Comparison of ENCODE assay signal across 9 cellular contexts in the genomic region with DNA sequence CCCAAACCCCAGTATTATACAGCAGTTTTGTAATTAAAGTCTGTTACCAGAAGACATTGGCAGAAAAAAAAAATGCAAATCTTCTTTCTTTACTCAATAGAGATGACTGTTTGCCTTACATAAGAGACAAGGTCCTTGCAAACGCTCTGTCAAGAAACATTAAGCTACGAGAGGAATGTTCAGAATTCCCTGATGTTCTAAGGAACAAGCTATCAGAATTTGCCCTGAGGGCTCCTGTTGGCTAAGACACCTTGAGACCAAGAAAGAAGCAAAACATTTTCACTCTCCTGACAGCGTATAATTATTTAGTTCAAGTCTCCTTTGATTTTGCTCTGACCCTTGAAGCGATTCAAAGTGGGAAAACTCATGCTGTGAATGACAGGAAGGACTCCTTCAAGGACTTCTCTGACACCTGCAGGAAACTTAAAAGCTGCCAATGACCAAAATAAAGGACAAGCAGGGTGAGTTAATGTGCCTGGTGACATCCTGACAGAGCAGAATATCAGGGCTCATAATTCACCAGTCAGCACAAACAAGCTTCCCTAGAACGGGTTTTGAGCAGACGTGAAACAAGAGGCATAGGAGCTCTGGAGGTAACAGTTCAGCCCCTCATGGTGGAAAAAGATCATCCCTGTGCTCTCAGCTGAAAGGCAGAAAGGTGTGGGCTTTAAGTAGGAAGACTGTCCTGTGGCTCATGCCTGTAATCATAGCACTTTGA. TPM values are rescaled to one million over a fixed set of nuclear protein-coding genes. Genes with fewer than 3 reads are reported as not detected.
A peak's percentile ranks its signal among the peaks of the same experiment; 100 is the strongest.
DNase-seq lines count a peak whose midpoint lies in the region; ATAC-seq and TF ChIP-seq lines count a peak whose summit lies in the region.
"Had no signal": no experiment of that assay in that cellular context is flagged by ENCODE, and none has a peak within 500 bp of the region (broad histone marks: within the 10 kb centered on the region; RNA-seq: fewer than 3 reads in every experiment).

No MANE protein-coding gene starts in this region.

- H3K27me3 Mint-ChIP-seq in GM23338 (ENCODE audit: insufficient read depth, low read depth, poor library complexity) (peaks cover 17% of the 10 kb centered on the region), T-cell (no peaks in the 10 kb centered on the region)

- POLR2A ChIA-PET in T-cell (lab: Charles Lee) = interaction anchor here (0.5 to 1.0 kb wide), 3 partner anchors 8 to 60 kb away, joined by 3 to 4 read pairs (median 3); no protein-coding TSS in a partner anchor

- H3K36me3 ChIP-seq in GM23338 (ENCODE audit: insufficient read depth) (no peaks in the 10 kb centered on the region), smooth muscle cell (ENCODE audit: low read depth) (no peaks in the 10 kb centered on the region)

- H2AFZ ChIP-seq in GM23338 (no peak overlapping the region), smooth muscle cell (ENCODE audit: low read depth) (no peak overlapping the region)

- H3K4me1 Mint-ChIP-seq in GM23338 = peaks cover 25% of the 10 kb centered on the region
- H3K4me1 Mint-ChIP-seq in T-cell = peaks cover 67 to 75% (median 75%) of the 10 kb centered on the region in 3 donors

- H4K20me1 ChIP-seq in GM23338 (replicated peaks; ENCODE audit: insufficient read depth) (peaks cover 34% of the 10 kb centered on the region), smooth muscle cell (ENCODE audit: low read depth) (peaks cover 70% of the 10 kb centered on the region)

- CTCF ChIA-PET in T-cell (lab: Charles Lee) = interaction anchor here (0.7 to 3.2 kb wide), 7 partner anchors 10 to 31 kb away, joined by 3 to 15 read pairs (median 5); no protein-coding TSS in a partner anchor

- H3K79me2 ChIP-seq in GM23338 (replicated peaks; ENCODE audit: insufficient read depth) = peaks cover 54% of the 10 kb centered on the region
- peaks cover 62% of the 10 kb centered on the region for H3K79me2 ChIP-seq in smooth muscle cell (ENCODE audit: low read depth)

- no peaks in the 10 kb centered on the region for H3K9me2 ChIP-seq in GM23338 (ENCODE audit: insufficient read depth)

- H3K4me2 ChIP-seq in GM23338 = no peak overlapping the region
- peak overlapping the region; percentile 15 for H3K4me2 ChIP-seq in smooth muscle cell

- peak overlapping the region; percentile 23; the same call in 1 of the 2 replicates for H3K27ac Mint-ChIP-seq in GM23338
- peak overlapping the region; percentile 90 for H3K27ac Mint-ChIP-seq in T-cell

- no peaks in the 10 kb centered on the region for H3K27me3 ChIP-seq in GM23338 (ENCODE audit: insufficient read depth)
- H3K27me3 ChIP-seq in smooth muscle cell (ENCODE audit: low read depth) = no peaks in the 10 kb centered on the region

- H3K36me3 Mint-ChIP-seq in GM23338 (ENCODE audit: low read depth) (peaks cover 19% of the 10 kb centered on the region; the same call in 2 of the 3 replicates), T-cell (peaks cover 18% of the 10 kb centered on the region)

- DNase-seq in GM23338 (ENCODE audit: low spot score) = no peak
- no peak for DNase-seq in T-cell
- DNase-seq in fibroblast of gingiva (ENCODE audit: low read depth) = peak; percentile 21
- no peak for DNase-seq in smooth muscle cell (lab: John Stamatoyannopoulos, UW; ENCODE audit: unreplicated experiment)
- DNase-seq in GM03348 (ENCODE audit: low spot score) = no peak
- no peak for DNase-seq in NCI-H1092 treated with DMSO at 0.1 percent for 48 hours (lab: John Stamatoyannopoulos, UW)
- DNase-seq: NCI-H1092 had no signal

- H3K27ac ChIP-seq in GM23338 (ENCODE audit: low read depth) = no peak overlapping the region
- peak overlapping the region; percentile 8 for H3K27ac ChIP-seq in smooth muscle cell (ENCODE audit: low read depth)

- no peaks in the 10 kb centered on the region for H3K9me3 ChIP-seq in smooth muscle cell (replicated peaks; ENCODE audit: low read depth)

- H3F3A ChIP-seq in GM23338 (replicated peaks; ENCODE audit: low read depth) = 0 out of 2 replicates have a peak, but pooled peaks cover 8% of the 10 kb centered on the region
- H3F3A ChIP-seq in smooth muscle cell (ENCODE audit: low read depth) = no peaks in the 10 kb centered on the region

- ATAC-seq in GM23338 (no peak), T-cell (replicated peaks in 1 of 4) (no peak), GM21526 (IDR thresholded peaks at IDR 0.05; ENCODE audit: low FRiP score, unreplicated experiment) (no peak)

- peak overlapping the region; percentile 45; the same call in 2 of the 3 replicates for H3K4me3 Mint-ChIP-seq in GM23338
- H3K4me3 Mint-ChIP-seq in T-cell = peak overlapping the region; percentile 73 to 99 (median 97)

- TF ChIP-seq CTCF in GM23338 (conservative IDR thresholded peaks at IDR 0.05; ENCODE audit: low read depth in 2 of 2) = no peak
- TF ChIP-seq CTCF in smooth muscle cell (IDR thresholded peaks at IDR 0.05; ENCODE audit: borderline replicate concordance, insufficient read depth, poor library complexity, severe bottlenecking) = no peak

- no peak overlapping the region for H3K9ac ChIP-seq in smooth muscle cell (ENCODE audit: low read depth)

- no peaks in the 10 kb centered on the region for H3K9me3 Mint-ChIP-seq in GM23338
- no peaks in the 10 kb centered on the region for H3K9me3 Mint-ChIP-seq in T-cell

- WGBS in smooth muscle cell (ENCODE audit: low lambda C conversion rate) = 34% methylated on average over 6 of the region's 6 CpGs

- H3K4me3 ChIP-seq in GM23338 = no peak overlapping the region
- no peak overlapping the region for H3K4me3 ChIP-seq in smooth muscle cell

- H3K4me1 ChIP-seq in GM23338 (ENCODE audit: insufficient read depth) (no peaks in the 10 kb centered on the region), smooth muscle cell (ENCODE audit: low read depth) (peaks cover 11% of the 10 kb centered on the region)

TF ChIP-seq in GM23338, 12 proteins besides CTCF, POLR2A, EP300 and RAD21:
- TF ChIP-seq ZNF331 (CRISPR knock-in tag; IDR thresholded peaks at IDR 0.05; ENCODE audit: low read depth) = no peak
- TF ChIP-seq STAT1 (IDR thresholded peaks at IDR 0.05; ENCODE audit: unreplicated experiment) = no peak
- TF ChIP-seq ZNF114 (CRISPR knock-in tag; IDR thresholded peaks at IDR 0.05) = no peak
- no peak for TF ChIP-seq NANOG (IDR thresholded peaks at IDR 0.05; ENCODE audit: borderline replicate concordance)
- no peak for TF ChIP-seq CREB1 (CRISPR knock-in tag; IDR thresholded peaks at IDR 0.05; ENCODE audit: low read depth)
- no peak for TF ChIP-seq EZH2phosphoT487 (IDR thresholded peaks at IDR 0.05; ENCODE audit: unreplicated experiment)
- no peak for TF ChIP-seq EZH2 (IDR thresholded peaks at IDR 0.05; ENCODE audit: low read depth, unreplicated experiment)

RNA-seq across cellular contexts. Expression of gene SCAMP2, which starts 2.5 kb away (rescaled TPM):
- 51.3 and 64.9 TPM in 2 replicates for total RNA-seq in GM23338 (2014; rRNA removed; shearing (Covaris generic))
- polyA plus RNA-seq in GM23338 (2016; fragmentation: Nextera tagmentation; extraction: Ambion mirVana) (34.7 and 35.8 TPM in 2 replicates), smooth muscle cell (80.3 and 87.6 TPM in 2 replicates)
- total RNA-seq in T-cell (100 to 1,000 TPM in 3 of 5 donors, 10 to 100 TPM in 2; 76.8 to 141 (median 134) TPM), smooth muscle cell (47.5 and 55.5 TPM in 2 replicates)

RNA-seq across cellular contexts. Expression of gene MPI, which starts 19.2 kb away (rescaled TPM):
- 67.5 and 74.2 TPM in 2 replicates for total RNA-seq in GM23338 (2014; rRNA removed; shearing (Covaris generic))
- polyA plus RNA-seq in GM23338 (2016; fragmentation: Nextera tagmentation; extraction: Ambion mirVana) = 18.0 and 21.2 TPM in 2 replicates
- total RNA-seq in T-cell = 10 to 100 TPM; 36.5 to 74.1 (median 66.1) TPM
- 43.6 and 53.1 TPM in 2 replicates for total RNA-seq in smooth muscle cell
- polyA plus RNA-seq in smooth muscle cell = 35.6 and 41.9 TPM in 2 replicates

RNA-seq across cellular contexts. Expression of gene ULK3, which starts 27.7 kb away (rescaled TPM):
- total RNA-seq in GM23338 (2014; rRNA removed; shearing (Covaris generic)) = 32.6 and 35.4 TPM in 2 replicates
- polyA plus RNA-seq in GM23338 (2016; fragmentation: Nextera tagmentation; extraction: Ambion mirVana) (19.3 and 20.3 TPM in 2 replicates), smooth muscle cell (20.8 and 23.7 TPM in 2 replicates)
- total RNA-seq in T-cell (100 to 1,000 TPM in 3 of 5 donors, 10 to 100 TPM in 2; 53.4 to 112 (median 101) TPM), smooth muscle cell (14.2 and 24.1 TPM in 2 replicates)

RNA-seq across cellular contexts. Expression of gene FAM219B, which starts 36.0 kb away (rescaled TPM):
- total RNA-seq in GM23338 (2014; rRNA removed; shearing (Covaris generic)) = 53.1 and 61.4 TPM in 2 replicates
- polyA plus RNA-seq in GM23338 (2016; fragmentation: Nextera tagmentation; extraction: Ambion mirVana) (28.2 and 28.8 TPM in 2 replicates), smooth muscle cell (37.1 and 40.2 TPM in 2 replicates)
- total RNA-seq in T-cell (100 to 1,000 TPM in 2 of 5 donors, 10 to 100 TPM in 3; 46.0 to 108 (median 96.6) TPM), smooth muscle cell (52.4 and 53.7 TPM in 2 replicates)

RNA-seq across cellular contexts. Expression of gene CPLX3, which starts 44.2 kb away (rescaled TPM):
- total RNA-seq in GM23338 (2014; rRNA removed; shearing (Covaris generic)) = 0.62 and 0.66 TPM in 2 replicates
- 0.21 TPM in 1 of 2 replicates, not detected in the other for polyA plus RNA-seq in GM23338 (2016; fragmentation: Nextera tagmentation; extraction: Ambion mirVana)
- total RNA-seq in T-cell = under 1 TPM in 3 of 5 donors, not detected in 2; 0.16 to 0.50 (median 0.26) TPM
- 0.04 and 0.22 TPM in 2 replicates for total RNA-seq in smooth muscle cell
- polyA plus RNA-seq in smooth muscle cell = not detected in 2 replicates
- total RNA-seq: mesenteric fat pad had no signal
